In the genomic region with DNA sequence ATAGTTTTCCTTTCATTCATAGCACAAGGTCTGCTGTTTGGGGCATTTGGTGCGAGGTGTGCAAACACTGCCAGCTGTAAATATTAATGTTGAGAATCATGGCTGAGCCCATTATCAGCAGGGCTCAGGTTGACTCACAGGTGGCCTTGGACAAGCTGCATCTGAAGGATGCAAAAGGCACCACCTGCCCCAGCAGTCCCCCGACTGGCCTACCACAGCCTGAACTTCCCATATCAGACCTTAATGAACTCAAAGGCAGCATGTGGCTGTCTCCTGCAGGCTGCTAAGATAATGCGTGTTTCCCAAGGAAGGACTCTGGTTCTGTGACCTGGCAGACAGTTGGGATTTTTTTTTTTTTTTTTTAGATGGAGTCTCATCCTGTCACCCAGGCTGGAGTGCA, we compare ENCODE assay signal across 12 cellular contexts.
"Had no signal": no experiment of that assay in that cellular context is flagged by ENCODE, and none has a peak within 500 bp of the region (broad histone marks: within the 10 kb centered on the region; RNA-seq: fewer than 3 reads in every experiment).

No MANE protein-coding gene starts in this region.

- H3K27me3 ChIP-seq: ascending aorta, breast epithelium, esophagus muscularis mucosa had no signal

- H3K27ac ChIP-seq: ascending aorta, breast epithelium, esophagus muscularis mucosa, VCaP had no signal

- DNase-seq: activated CD4-positive, alpha-beta T cell treated with anti-CD3 and anti-CD28 coated beads, Interleukin-2, amount 50 U/mL, for 4 hours; activated gamma-delta T cell; effector CD4-positive, alpha-beta T cell; left ventricle myocardium superior; mucosa of descending colon; naive B cell; stimulated activated naive CD8-positive, alpha-beta T cell treated with anti-CD3 and anti-CD28 coated beads, Interleukin-15, amount 100 ng/mL, for 72 hours had no signal

- H3K4me3 ChIP-seq: ascending aorta, breast epithelium, esophagus muscularis mucosa, mucosa of descending colon had no signal

- FAIRE-seq: endothelial cell of umbilical vein had no signal

- H3K4me1 ChIP-seq: ascending aorta, breast epithelium, esophagus muscularis mucosa had no signal

- H3K36me3 ChIP-seq: ascending aorta, breast epithelium, esophagus muscularis mucosa had no signal

- ATAC-seq: left ventricle myocardium superior; mucosa of descending colon; stimulated activated naive CD8-positive, alpha-beta T cell treated with anti-CD3 and anti-CD28 coated beads, Interleukin-15, amount 100 ng/mL, for 72 hours had no signal

- H3K9me3 ChIP-seq: ascending aorta, breast epithelium, esophagus muscularis mucosa, mucosa of descending colon had no signal
